In the genomic region with DNA sequence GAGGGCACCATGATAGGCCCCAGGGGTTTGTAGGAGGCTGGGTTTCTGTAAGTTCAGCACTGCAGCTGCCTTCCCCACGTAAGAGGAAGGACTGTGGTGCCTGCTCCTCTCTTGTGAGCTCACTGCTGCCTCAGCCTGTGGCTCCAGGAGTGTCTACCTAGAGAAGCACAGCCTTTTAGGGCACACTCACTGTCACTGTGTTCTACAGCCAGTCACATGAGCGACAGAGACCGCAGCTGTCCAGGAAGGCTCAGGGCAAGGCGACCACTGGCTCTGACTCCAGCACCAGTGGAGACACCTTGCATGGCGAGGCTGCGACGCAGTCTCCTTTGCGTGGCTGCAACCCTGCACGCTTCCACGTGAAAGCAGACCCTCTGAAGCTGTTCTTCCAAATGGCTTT, we compare ENCODE assay signal across 17 cellular contexts.
"Had no signal": no experiment of that assay in that cellular context is flagged by ENCODE, and none has a peak within 500 bp of the region (broad histone marks: within the 10 kb centered on the region; RNA-seq: fewer than 3 reads in every experiment).

No MANE protein-coding gene starts in this region.

- H3K4me3 ChIP-seq: ascending aorta, esophagus muscularis mucosa, lung, testis, upper lobe of left lung had no signal

- DNase-seq: activated CD4-positive, alpha-beta memory T cell treated with anti-CD3 and anti-CD28 coated beads for 36 hours; activated CD4-positive, alpha-beta T cell treated with anti-CD3 and anti-CD28 coated beads for 36 hours; activated naive CD4-positive, alpha-beta T cell; activated T-cell treated with anti-CD3 and anti-CD28 coated beads for 4 hours; effector CD8-positive, alpha-beta T cell; left colon; SK-N-SH; small intestine; stimulated activated CD4-positive, alpha-beta T cell treated with anti-CD3 and anti-CD28 coated beads, Interleukin-4, amount 100 ng/mL, for 1 hour; stimulated activated naive CD8-positive, alpha-beta T cell treated with anti-CD3 and anti-CD28 coated beads, Interleukin-15, amount 100 ng/mL, for 72 hours; testis; upper lobe of left lung had no signal

- H3K27me3 ChIP-seq: ascending aorta, esophagus muscularis mucosa, testis, upper lobe of left lung had no signal

- H3K9ac ChIP-seq: SK-N-SH had no signal

- H3K9me3 ChIP-seq: ascending aorta, esophagus muscularis mucosa, SK-N-SH, testis, upper lobe of left lung had no signal

- H3K4me1 ChIP-seq: testis, upper lobe of left lung had no signal

- H3K27ac ChIP-seq: esophagus muscularis mucosa, testis, upper lobe of left lung had no signal

- ATAC-seq: activated CD4-positive, alpha-beta T cell treated with anti-CD3 and anti-CD28 coated beads for 36 hours; activated T-helper 17 cell treated with anti-CD3 and anti-CD28 coated beads, Interleukin-2, amount 50 U/mL, for 72 hours; left colon; stimulated activated naive CD8-positive, alpha-beta T cell treated with anti-CD3 and anti-CD28 coated beads, Interleukin-15, amount 100 ng/mL, for 72 hours; WTC11 had no signal
